ENCODE assay signal across 13 cellular contexts in genomic region chr3:94440767-94441493, GRCh38.
A peak's percentile ranks its signal among the peaks of the same experiment; 100 is the strongest.
DNase-seq lines count a peak whose midpoint lies in the region; ATAC-seq and TF ChIP-seq lines count a peak whose summit lies in the region.
"Had no signal": no experiment of that assay in that cellular context is flagged by ENCODE, and none has a peak within 500 bp of the region (broad histone marks: within the 10 kb centered on the region; RNA-seq: fewer than 3 reads in every experiment).

No MANE protein-coding gene starts in this region.

- no peak overlapping the region for H3K4me3 ChIP-seq in breast epithelium
- no peak overlapping the region for H3K4me3 ChIP-seq in smooth muscle cell
- H3K4me3 ChIP-seq: tibial nerve had no signal

- peak; percentile 97 for ATAC-seq in foreskin keratinocyte
- ATAC-seq: sciatic nerve had no signal

- H3K4me3 Mint-ChIP-seq in MCF 10A (ENCODE audit: unreplicated experiment) (no peak overlapping the region), type B pancreatic cell (no peak overlapping the region)
- H3K4me3 Mint-ChIP-seq: activated naive CD8-positive, alpha-beta T cell had no signal

- H3K36me3 ChIP-seq in breast epithelium = no peaks in the 10 kb centered on the region
- no peaks in the 10 kb centered on the region for H3K36me3 ChIP-seq in smooth muscle cell (ENCODE audit: low read depth)
- H3K36me3 ChIP-seq: tibial nerve had no signal

- no peaks in the 10 kb centered on the region for H3K27me3 ChIP-seq in breast epithelium
- H3K27me3 ChIP-seq in foreskin keratinocyte = no peaks in the 10 kb centered on the region
- no peaks in the 10 kb centered on the region for H3K27me3 ChIP-seq in smooth muscle cell (ENCODE audit: low read depth)
- H3K27me3 ChIP-seq: tibial nerve had no signal

- DNase-seq in MCF 10A (ENCODE audit: unreplicated experiment) = peak; percentile 51
- no peak for DNase-seq in breast epithelium (ENCODE audit: low spot score in 2 of 2)
- peak; percentile 49 for DNase-seq in amniotic stem cell (lab: John Stamatoyannopoulos, UW)
- DNase-seq in foreskin keratinocyte = peak; percentile 71 to 88
- no peak for DNase-seq in smooth muscle cell (lab: John Stamatoyannopoulos, UW; ENCODE audit: unreplicated experiment)
- DNase-seq in NCI-H345 (lab: John Stamatoyannopoulos, UW) = no peak
- no peak for DNase-seq in type B pancreatic cell (ENCODE audit: extremely low spot score, unreplicated experiment)
- DNase-seq in NCI-H82 treated with DMSO at 0.1 percent for 48 hours (lab: John Stamatoyannopoulos, UW; ENCODE audit: unreplicated experiment) = no peak
- DNase-seq: effector memory CD4-positive, alpha-beta T cell had no signal

- TF ChIP-seq CTCF in MCF 10A (IDR thresholded peaks at IDR 0.05; ENCODE audit: unreplicated experiment) (no peak), breast epithelium (IDR thresholded peaks at IDR 0.05) (no peak), foreskin keratinocyte (conservative IDR thresholded peaks at IDR 0.05) (no peak), smooth muscle cell (IDR thresholded peaks at IDR 0.05; ENCODE audit: borderline replicate concordance, insufficient read depth, poor library complexity, severe bottlenecking) (no peak), type B pancreatic cell (conservative IDR thresholded peaks at IDR 0.05) (no peak)

- intact Hi-C loops in MCF 10A (cut with micrococcal nuclease) = no loop called here
- intact Hi-C loops in breast epithelium (cut with DNase I; ENCODE audit: low total_unique reads) = no loop called here

- POLR2A ChIA-PET in MCF 10A (lab: Yijun Ruan, JAX) = interaction anchor here (0.9 kb wide), 1 partner anchor 34 kb away, joined by 3 read pairs; no protein-coding TSS in a partner anchor

- WGBS in smooth muscle cell (ENCODE audit: low lambda C conversion rate) = 74% methylated on average over 3 of the region's 3 CpGs

- H3K4me1 ChIP-seq in breast epithelium = no peaks in the 10 kb centered on the region
- H3K4me1 ChIP-seq in foreskin keratinocyte = peaks cover 17% of the 10 kb centered on the region
- no peaks in the 10 kb centered on the region for H3K4me1 ChIP-seq in smooth muscle cell (ENCODE audit: low read depth)
- H3K4me1 ChIP-seq: tibial nerve had no signal

- H3K79me2 ChIP-seq in smooth muscle cell (ENCODE audit: low read depth) = no peaks in the 10 kb centered on the region

- H3F3A ChIP-seq in smooth muscle cell (ENCODE audit: low read depth) = no peaks in the 10 kb centered on the region

- no peak overlapping the region for H3K9ac ChIP-seq in smooth muscle cell (ENCODE audit: low read depth)

- TSS peak; percentile 100 for BruUV-seq in MCF 10A (replicated peaks; lab: Mats Ljungman, UMichigan)

- H3K27me3 Mint-ChIP-seq in MCF 10A (ENCODE audit: insufficient read depth, unreplicated experiment) (no peaks in the 10 kb centered on the region), type B pancreatic cell (no peaks in the 10 kb centered on the region)
- H3K27me3 Mint-ChIP-seq: activated naive CD8-positive, alpha-beta T cell had no signal

- no peaks in the 10 kb centered on the region for H4K20me1 ChIP-seq in smooth muscle cell (ENCODE audit: low read depth)

- peak overlapping the region; percentile 17 for H3K27ac Mint-ChIP-seq in MCF 10A (ENCODE audit: low read depth, unreplicated experiment)
- no peak overlapping the region for H3K27ac Mint-ChIP-seq in type B pancreatic cell
- H3K27ac Mint-ChIP-seq: activated naive CD8-positive, alpha-beta T cell had no signal

- H2AFZ ChIP-seq in smooth muscle cell (ENCODE audit: low read depth) = no peak overlapping the region

- H3K4me1 Mint-ChIP-seq in MCF 10A (ENCODE audit: insufficient read depth, unreplicated experiment) (peaks cover 19% of the 10 kb centered on the region), type B pancreatic cell (ENCODE audit: unreplicated experiment) (no peaks in the 10 kb centered on the region)

- H3K36me3 Mint-ChIP-seq in MCF 10A (ENCODE audit: insufficient read depth, unreplicated experiment) (no peaks in the 10 kb centered on the region), type B pancreatic cell (no peaks in the 10 kb centered on the region)
- H3K36me3 Mint-ChIP-seq: activated naive CD8-positive, alpha-beta T cell had no signal

- H3K9me3 Mint-ChIP-seq in MCF 10A (ENCODE audit: unreplicated experiment) (no peaks in the 10 kb centered on the region), type B pancreatic cell (no peaks in the 10 kb centered on the region)

- no peak for TF ChIP-seq POLR2A in breast epithelium (IDR thresholded peaks at IDR 0.05)

- H3K27ac ChIP-seq in breast epithelium (no peak overlapping the region), foreskin keratinocyte (no peak overlapping the region), smooth muscle cell (ENCODE audit: low read depth) (no peak overlapping the region)
- H3K27ac ChIP-seq: 22Rv1, tibial nerve had no signal

- no peaks in the 10 kb centered on the region for H3K9me3 ChIP-seq in breast epithelium
- H3K9me3 ChIP-seq in smooth muscle cell (replicated peaks; ENCODE audit: low read depth) = no peaks in the 10 kb centered on the region
- H3K9me3 ChIP-seq: tibial nerve had no signal

- peak overlapping the region; percentile 16 for H3K4me2 ChIP-seq in smooth muscle cell

- CTCF ChIA-PET in MCF 10A (lab: Yijun Ruan, JAX) = interaction anchor here (0.6 kb wide), 1 partner anchor 321 kb away, joined by 3 read pairs; no protein-coding TSS in a partner anchor

Comparison
In these comparisons a context has a peak if more than half of its experiments do, and no peak if none do; other contexts are left out.
1. DNase-seq: peak in MCF 10A (single experiment), amniotic stem cell (single experiment) and foreskin keratinocyte (2 of 2); none in breast epithelium (0 of 2), smooth muscle cell (single experiment), NCI-H345 (single experiment), type B pancreatic cell (single experiment) and NCI-H82 treated with DMSO at 0.1 percent for 48 hours (single experiment).